Comparison of ENCODE assay signal across 1 cellular context in genomic region chr2:464562-465309, GRCh38.
TF ChIP-seq lines count a peak whose summit lies in the region.

No MANE protein-coding gene starts in this region.

TF ChIP-seq in K562, 482 proteins besides CTCF, POLR2A, EP300 and RAD21:
- no peak for TF ChIP-seq SUPT5H (IDR thresholded peaks at IDR 0.05)
- TF ChIP-seq ILK (tag; IDR thresholded peaks at IDR 0.05; ENCODE audit: borderline replicate concordance, low read depth): no peak
- no peak for TF ChIP-seq ESRRB (CRISPR knock-in tag; IDR thresholded peaks at IDR 0.05; ENCODE audit: borderline replicate concordance)
- TF ChIP-seq ZNF583 (CRISPR knock-in tag; IDR thresholded peaks at IDR 0.05): no peak
- no peak for TF ChIP-seq NFATC3 (IDR thresholded peaks at IDR 0.05)
- TF ChIP-seq ZFP30 (CRISPR knock-in tag; IDR thresholded peaks at IDR 0.05; ENCODE audit: borderline replicate concordance): no peak
- TF ChIP-seq POLR3A (IDR thresholded peaks at IDR 0.05; ENCODE audit: borderline replicate concordance, extremely low read depth, insufficient read depth, insufficient read length): no peak
- TF ChIP-seq HDAC3 (IDR thresholded peaks at IDR 0.05; ENCODE audit: borderline replicate concordance, partially characterized antibody): no peak
- TF ChIP-seq ZC3H4 (CRISPR knock-in tag; IDR thresholded peaks at IDR 0.05; ENCODE audit: borderline replicate concordance): no peak
- TF ChIP-seq TAL1 (IDR thresholded peaks at IDR 0.05): no peak
- no peak for TF ChIP-seq MTA2 (IDR thresholded peaks at IDR 0.05; ENCODE audit: low read depth)
- TF ChIP-seq ZNF408 (CRISPR knock-in tag; IDR thresholded peaks at IDR 0.05; ENCODE audit: low read depth): no peak
- TF ChIP-seq CBX3 (IDR thresholded peaks at IDR 0.05; ENCODE audit: borderline replicate concordance in 1 of 2, low read length in 2 of 2): no peak
- no peak for TF ChIP-seq PCBP2 (IDR thresholded peaks at IDR 0.05; ENCODE audit: low read depth, low read length, poor library complexity, severe bottlenecking)
